ENCODE assay signal across 8 cellular contexts in genomic region chr11:28529540-28530410, GRCh38.
A peak's percentile ranks its signal among the peaks of the same experiment; 100 is the strongest.
DNase-seq lines count a peak whose midpoint lies in the region; ATAC-seq, FAIRE-seq and TF ChIP-seq lines count a peak whose summit lies in the region.

No MANE protein-coding gene starts in this region.

- WGBS in GM12878 (ENCODE audit: insufficient coverage, insufficient replicate concordance, low lambda C conversion rate, missing lambda C conversion rate), result 15% methylated on average over 3 of the region's 3 CpGs

- H3K4me1 Mint-ChIP-seq in natural killer cell treated with Interleukin-12 subunit alpha and Interleukin-12 subunit beta and Interleukin-15 and Interleukin-18, amount 100 ng/mL, for 72 hours (ENCODE audit: low read depth in 2 of 2), result no peaks in the 10 kb centered on the region
- H3K4me1 Mint-ChIP-seq in CD4-positive, alpha-beta T cell (ENCODE audit: low read depth), result no peaks in the 10 kb centered on the region

- RAD21 ChIA-PET in GM12878 (lab: Charles Lee; ENCODE audit: unreplicated experiment), result interaction anchor here (1.0 to 4.8 kb wide), 12 partner anchors 11 to 834 kb away, joined by 3 to 72 read pairs (median 5); partner anchors contain the start of genes BDNF, KIF18A and METTL15

- intact Hi-C loops in GM12878 (cut with micrococcal nuclease; ENCODE audit: unreplicated experiment), result loop anchor here (1.0 to 10.0 kb wide), 3 partner anchors 415 to 830 kb away; no protein-coding TSS in a partner anchor
- intact Hi-C loops in CD4-positive, alpha-beta T cell (cut with DNase I, micrococcal nuclease), result no loop called here

- peak; percentile 62 for TF ChIP-seq RAD21 in GM12878 (IDR thresholded peaks at IDR 0.05; ENCODE audit: insufficient read depth, low read depth, low read length)

- H2AFZ ChIP-seq in GM12878 (ENCODE audit: control insufficient read depth, low read depth, low read length), result no peak overlapping the region

- no peaks in the 10 kb centered on the region for H3K79me2 ChIP-seq in GM12878 (ENCODE audit: control insufficient read depth, insufficient read depth, low read length)

- H3K27me3 Mint-ChIP-seq in natural killer cell treated with Interleukin-12 subunit alpha and Interleukin-12 subunit beta and Interleukin-15 and Interleukin-18, amount 100 ng/mL, for 72 hours, result no peaks in the 10 kb centered on the region
- no peaks in the 10 kb centered on the region for H3K27me3 Mint-ChIP-seq in CD4-positive, alpha-beta T cell

- in situ Hi-C loops in GM12878 (cut with MboI), result loop anchor here (5.0 kb wide), 1 partner anchor 827 kb away; the partner anchor contains the start of gene BDNF

- TF ChIP-seq EP300 in GM12878 (IDR thresholded peaks at IDR 0.05; ENCODE audit: borderline replicate concordance in 1 of 2, control insufficient read depth in 1 of 2, low read depth in 2 of 2, low read length in 2 of 2), result no peak

- SMC1A ChIA-PET in GM12878 (lab: Charles Lee; ENCODE audit: uncharacterized antibody, unreplicated experiment), result interaction anchor here (0.7 to 5.2 kb wide), 19 partner anchors 8 to 833 kb away, joined by 3 to 48 read pairs (median 3); partner anchors contain the start of genes BDNF, KIF18A and METTL15

- no peak for TF ChIP-seq POLR2A in GM12878 (IDR thresholded peaks at IDR 0.05; ENCODE audit: low read depth, low read length)

- H3K27ac Mint-ChIP-seq in natural killer cell treated with Interleukin-12 subunit alpha and Interleukin-12 subunit beta and Interleukin-15 and Interleukin-18, amount 100 ng/mL, for 72 hours, result no peak overlapping the region
- H3K27ac Mint-ChIP-seq in CD4-positive, alpha-beta T cell, result no peak overlapping the region

- TF ChIP-seq CTCF in GM12878 (IDR thresholded peaks at IDR 0.05 in 2 of 3, conservative IDR thresholded peaks at IDR 0.05 in 1 of 3; ENCODE audit: control insufficient read depth in 2 of 3, extremely low read depth in 1 of 3, insufficient read depth in 1 of 3, low read depth in 3 of 3, low read length in 3 of 3), result peak; percentile 21 to 46 (median 28); a peak in 4 of 6 replicates
- TF ChIP-seq CTCF in CD4-positive, alpha-beta T cell (IDR thresholded peaks at IDR 0.05), result no peak

- DNase-seq in NOMO-1 treated with DMSO at 0.1 percent for 48 hours (lab: John Stamatoyannopoulos, UW; ENCODE audit: unreplicated experiment) (peak; percentile 12), NOMO-1 treated with dmso at 0.1 percent for 144 hours (lab: John Stamatoyannopoulos, UW; ENCODE audit: unreplicated experiment) (no peak), NCI-H146 treated with DMSO at 0.1 percent for 48 hours (lab: John Stamatoyannopoulos, UW; ENCODE audit: unreplicated experiment) (peak; percentile 6), GM12878 (ENCODE audit: low read depth, low spot score) (no peak), medulla oblongata (ENCODE audit: extremely low spot score) (peak; percentile 46)
- DNase-seq in stimulated activated CD4-positive, alpha-beta T cell treated with anti-CD3 and anti-CD28 coated beads, Interleukin-12 subunit alpha, Interleukin-12 subunit beta, amount 100 ng/mL, for 4 hours, result no peak
- DNase-seq in natural killer cell treated with Interleukin-12 subunit alpha and Interleukin-12 subunit beta and Interleukin-15 and Interleukin-18, amount 100 ng/mL, for 72 hours (ENCODE audit: low spot score), result no peak
- DNase-seq in CD4-positive, alpha-beta T cell, result no peak

- no peak overlapping the region for H3K4me3 Mint-ChIP-seq in natural killer cell treated with Interleukin-12 subunit alpha and Interleukin-12 subunit beta and Interleukin-15 and Interleukin-18, amount 100 ng/mL, for 72 hours
- H3K4me3 Mint-ChIP-seq in CD4-positive, alpha-beta T cell, result no peak overlapping the region

- peaks cover 4% of the 10 kb centered on the region for H3K9me3 Mint-ChIP-seq in natural killer cell treated with Interleukin-12 subunit alpha and Interleukin-12 subunit beta and Interleukin-15 and Interleukin-18, amount 100 ng/mL, for 72 hours
- peaks cover 3% of the 10 kb centered on the region for H3K9me3 Mint-ChIP-seq in CD4-positive, alpha-beta T cell

- POLR2A ChIA-PET in GM12878 (lab: Charles Lee), result no interaction called here
- POLR2A ChIA-PET in CD4-positive, alpha-beta T cell (lab: Charles Lee), result no interaction called here

- H3K9ac ChIP-seq in GM12878 (ENCODE audit: control insufficient read depth, insufficient read depth, low read length), result no peak overlapping the region

- H3K4me1 ChIP-seq in GM12878 (ENCODE audit: control insufficient read depth, insufficient read depth, low read length), result no peaks in the 10 kb centered on the region

- no peak overlapping the region for H3K4me3 ChIP-seq in GM12878

- H4K20me1 ChIP-seq in GM12878 (ENCODE audit: control insufficient read depth, insufficient read depth), result no peaks in the 10 kb centered on the region

- H3K9me3 ChIP-seq in GM12878 (replicated peaks; ENCODE audit: control insufficient read depth, insufficient read depth, low read length), result no peaks in the 10 kb centered on the region; the same call in 1 of the 3 replicates
- peaks cover 5% of the 10 kb centered on the region for H3K9me3 ChIP-seq in CD4-positive, alpha-beta T cell (ENCODE audit: control insufficient read depth, low read length)

- CTCF ChIA-PET in GM12878 (lab: Yijun Ruan, JAX), result interaction anchor here (0.5 to 8.1 kb wide), 30 partner anchors 10 to 880 kb away, joined by 3 to 114 read pairs (median 4); partner anchors contain the start of gene BDNF
- CTCF ChIA-PET in CD4-positive, alpha-beta T cell (lab: Charles Lee), result interaction anchor here (1.6 kb wide), 1 partner anchor 13 kb away, joined by 4 read pairs; no protein-coding TSS in a partner anchor

- no peaks in the 10 kb centered on the region for H3K27me3 ChIP-seq in GM12878 (replicated peaks in 1 of 2; ENCODE audit: control insufficient read depth in 2 of 2, insufficient read depth in 2 of 2, low read length in 1 of 2)
- no peaks in the 10 kb centered on the region for H3K27me3 ChIP-seq in CD4-positive, alpha-beta T cell (ENCODE audit: control insufficient read depth, insufficient read depth, low read length)

- no peaks in the 10 kb centered on the region for H3K36me3 Mint-ChIP-seq in natural killer cell treated with Interleukin-12 subunit alpha and Interleukin-12 subunit beta and Interleukin-15 and Interleukin-18, amount 100 ng/mL, for 72 hours
- no peaks in the 10 kb centered on the region for H3K36me3 Mint-ChIP-seq in CD4-positive, alpha-beta T cell (ENCODE audit: low read depth)

- BruUV-seq in GM12878 (replicated peaks; lab: Mats Ljungman, UMichigan), result no TSS peak

- peak; percentile 70 for ATAC-seq in GM12878
- no peak for ATAC-seq in natural killer cell treated with Interleukin-12 subunit alpha and Interleukin-12 subunit beta and Interleukin-15 and Interleukin-18, amount 100 ng/mL, for 72 hours
- no peak for ATAC-seq in CD4-positive, alpha-beta T cell (ENCODE audit: poor library complexity)

- FAIRE-seq in GM12878 (lab: Jason Lieb, UNC), result peak; percentile 18

- H3K36me3 ChIP-seq in GM12878 (ENCODE audit: control insufficient read depth in 2 of 2, insufficient read depth in 2 of 2, low read length in 1 of 2), result no peaks in the 10 kb centered on the region

- H3K27ac ChIP-seq in GM12878 (ENCODE audit: control insufficient read depth, insufficient read depth), result no peak overlapping the region
- H3K27ac ChIP-seq in CD4-positive, alpha-beta T cell (ENCODE audit: low read depth, low read length), result no peak overlapping the region

- no peak overlapping the region for H3K4me2 ChIP-seq in GM12878 (ENCODE audit: control insufficient read depth, insufficient read depth)

TF ChIP-seq in GM12878, 131 proteins besides CTCF, POLR2A, EP300 and RAD21:
- TF ChIP-seq BCL11A (IDR thresholded peaks at IDR 0.05; ENCODE audit: low read depth, low read length) (no peak), STAT3 (IDR thresholded peaks at IDR 0.05; ENCODE audit: low read depth, low read length) (no peak), SMC3 (IDR thresholded peaks at IDR 0.05; ENCODE audit: borderline replicate concordance, low read length) (peak; percentile 75; the same call in 1 of the 2 replicates), SMARCA5 (IDR thresholded peaks at IDR 0.05) (no peak), TCF12 (IDR thresholded peaks at IDR 0.05; ENCODE audit: low read depth, low read length) (no peak), YBX1 (IDR thresholded peaks at IDR 0.05) (no peak), IKZF1 (conservative IDR thresholded peaks at IDR 0.05) (no peak), SIN3A (IDR thresholded peaks at IDR 0.05; ENCODE audit: low read depth, low read length) (no peak)
- TF ChIP-seq, protein P1, sequence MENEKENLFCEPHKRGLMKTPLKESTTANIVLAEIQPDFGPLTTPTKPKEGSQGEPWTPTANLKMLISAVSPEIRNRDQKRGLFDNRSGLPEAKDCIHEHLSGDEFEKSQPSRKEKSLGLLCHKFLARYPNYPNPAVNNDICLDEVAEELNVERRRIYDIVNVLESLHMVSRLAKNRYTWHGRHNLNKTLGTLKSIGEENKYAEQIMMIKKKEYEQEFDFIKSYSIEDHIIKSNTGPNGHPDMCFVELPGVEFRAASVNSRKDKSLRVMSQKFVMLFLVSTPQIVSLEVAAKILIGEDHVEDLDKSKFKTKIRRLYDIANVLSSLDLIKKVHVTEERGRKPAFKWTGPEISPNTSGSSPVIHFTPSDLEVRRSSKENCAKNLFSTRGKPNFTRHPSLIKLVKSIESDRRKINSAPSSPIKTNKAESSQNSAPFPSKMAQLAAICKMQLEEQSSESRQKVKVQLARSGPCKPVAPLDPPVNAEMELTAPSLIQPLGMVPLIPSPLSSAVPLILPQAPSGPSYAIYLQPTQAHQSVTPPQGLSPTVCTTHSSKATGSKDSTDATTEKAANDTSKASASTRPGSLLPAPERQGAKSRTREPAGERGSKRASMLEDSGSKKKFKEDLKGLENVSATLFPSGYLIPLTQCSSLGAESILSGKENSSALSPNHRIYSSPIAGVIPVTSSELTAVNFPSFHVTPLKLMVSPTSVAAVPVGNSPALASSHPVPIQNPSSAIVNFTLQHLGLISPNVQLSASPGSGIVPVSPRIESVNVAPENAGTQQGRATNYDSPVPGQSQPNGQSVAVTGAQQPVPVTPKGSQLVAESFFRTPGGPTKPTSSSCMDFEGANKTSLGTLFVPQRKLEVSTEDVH (IDR thresholded peaks at IDR 0.05; ENCODE audit: low read depth, partially characterized antibody), result no peak

Comparison
In these comparisons a context has a peak if more than half of its experiments do, and no peak if none do; other contexts are left out.
1. DNase-seq: peak in NOMO-1 treated with DMSO at 0.1 percent for 48 hours (single experiment), NCI-H146 treated with DMSO at 0.1 percent for 48 hours (single experiment) and medulla oblongata (single experiment); none in NOMO-1 treated with dmso at 0.1 percent for 144 hours (single experiment), GM12878 (single experiment), stimulated activated CD4-positive, alpha-beta T cell treated with anti-CD3 and anti-CD28 coated beads, Interleukin-12 subunit alpha, Interleukin-12 subunit beta, amount 100 ng/mL, for 4 hours (single experiment), natural killer cell treated with Interleukin-12 subunit alpha and Interleukin-12 subunit beta and Interleukin-15 and Interleukin-18, amount 100 ng/mL, for 72 hours (single experiment) and CD4-positive, alpha-beta T cell (0 of 10).